Comparison of ENCODE assay signal across 1 cellular context in genomic region chr17:76523084-76524037, GRCh38.
TF ChIP-seq lines count a peak whose summit lies in the region.

No MANE protein-coding gene starts in this region.

TF ChIP-seq in HepG2, 621 proteins besides CTCF, POLR2A, EP300 and RAD21 (continued from another document and continues in another):
- 0 out of 2 replicates have a peak, but pooled peaks have one; percentile 13 for TF ChIP-seq NR2C2 (CRISPR knock-in tag; IDR thresholded peaks at IDR 0.05; ENCODE audit: borderline replicate concordance)
- TF ChIP-seq NFRKB (IDR thresholded peaks at IDR 0.05): no peak
- no peak for TF ChIP-seq ARID3A (IDR thresholded peaks at IDR 0.05; ENCODE audit: low read depth, low read length)
- no peak for TF ChIP-seq ZBTB43 (CRISPR knock-in tag; conservative IDR thresholded peaks at IDR 0.05)
- TF ChIP-seq JUN (CRISPR knock-in tag; IDR thresholded peaks at IDR 0.05): no peak
- TF ChIP-seq ZNF605 (CRISPR knock-in tag; IDR thresholded peaks at IDR 0.05): no peak
- 0 out of 2 replicates have a peak, but pooled peaks have one; percentile 47 for TF ChIP-seq HBP1 (CRISPR knock-in tag; IDR thresholded peaks at IDR 0.05; ENCODE audit: low read depth)
- no peak for TF ChIP-seq ZNF24 (IDR thresholded peaks at IDR 0.05)
- peak; percentile 59; the same call in 1 of the 2 replicates for TF ChIP-seq FOXK1 (CRISPR knock-in tag; IDR thresholded peaks at IDR 0.05; ENCODE audit: borderline replicate concordance, low read depth)
- TF ChIP-seq E2F1 (CRISPR knock-in tag; IDR thresholded peaks at IDR 0.05): no peak
- TF ChIP-seq ZNF329 (CRISPR knock-in tag; IDR thresholded peaks at IDR 0.05; ENCODE audit: low read depth): no peak
- TF ChIP-seq MIXL1 (CRISPR knock-in tag; IDR thresholded peaks at IDR 0.05): peak; percentile 51; the same call in 1 of the 2 replicates
- no peak for TF ChIP-seq ZNF282 (IDR thresholded peaks at IDR 0.05; ENCODE audit: partially characterized antibody)
- no peak for TF ChIP-seq PAF1 (CRISPR knock-in tag; IDR thresholded peaks at IDR 0.05)
- TF ChIP-seq ELF3 (CRISPR knock-in tag; IDR thresholded peaks at IDR 0.05): peak; percentile 41; the same call in 1 of the 2 replicates
- TF ChIP-seq ZNF446 (CRISPR knock-in tag; IDR thresholded peaks at IDR 0.05): no peak
- no peak for TF ChIP-seq PCBP1 (IDR thresholded peaks at IDR 0.05; ENCODE audit: borderline replicate concordance, low read depth, low read length)
- TF ChIP-seq ZNF768 (CRISPR knock-in tag; IDR thresholded peaks at IDR 0.05): peak; percentile 82
- peak; percentile 89 for TF ChIP-seq NFKBIZ (CRISPR knock-in tag; IDR thresholded peaks at IDR 0.05)
- peak; percentile 81 for TF ChIP-seq AGO1 (IDR thresholded peaks at IDR 0.05; ENCODE audit: low read depth, low read length, poor library complexity, severe bottlenecking)
- TF ChIP-seq KAT7 (CRISPR knock-in tag; IDR thresholded peaks at IDR 0.05; ENCODE audit: borderline replicate concordance): peak; percentile 55; the same call in 1 of the 2 replicates
- peak; percentile 59; the same call in 1 of the 2 replicates for TF ChIP-seq ZNF839 (CRISPR knock-in tag; IDR thresholded peaks at IDR 0.05; ENCODE audit: borderline replicate concordance)
- no peak for TF ChIP-seq GLI4 (CRISPR knock-in tag; IDR thresholded peaks at IDR 0.05; ENCODE audit: borderline replicate concordance)
- TF ChIP-seq ZNF629 (CRISPR knock-in tag; conservative IDR thresholded peaks at IDR 0.05): 0 out of 2 replicates have a peak, but pooled peaks have one; percentile 12
- TF ChIP-seq ZSCAN5A (CRISPR knock-in tag; IDR thresholded peaks at IDR 0.05; ENCODE audit: borderline replicate concordance): no peak
- TF ChIP-seq BCLAF1 (IDR thresholded peaks at IDR 0.05): no peak
- TF ChIP-seq AKNA (CRISPR knock-in tag; IDR thresholded peaks at IDR 0.05; ENCODE audit: borderline replicate concordance): no peak
- TF ChIP-seq SALL1 (CRISPR knock-in tag; IDR thresholded peaks at IDR 0.05): peak; percentile 75
- peak; percentile 85; the same call in 1 of the 2 replicates for TF ChIP-seq ZFP91 (CRISPR knock-in tag; IDR thresholded peaks at IDR 0.05; ENCODE audit: borderline replicate concordance)
- no peak for TF ChIP-seq ELK4 (CRISPR knock-in tag; IDR thresholded peaks at IDR 0.05; ENCODE audit: borderline replicate concordance)
- no peak for TF ChIP-seq ZNF333 (CRISPR knock-in tag; IDR thresholded peaks at IDR 0.05; ENCODE audit: borderline replicate concordance)
- no peak for TF ChIP-seq FUBP1 (CRISPR knock-in tag; IDR thresholded peaks at IDR 0.05; ENCODE audit: borderline replicate concordance)
- 0 out of 2 replicates have a peak, but pooled peaks have one; percentile 10 for TF ChIP-seq ZNF367 (CRISPR knock-in tag; IDR thresholded peaks at IDR 0.05; ENCODE audit: borderline replicate concordance)
- no peak for TF ChIP-seq ZNF780A (CRISPR knock-in tag; IDR thresholded peaks at IDR 0.05)
- 0 out of 2 replicates have a peak, but pooled peaks have one; percentile 58 for TF ChIP-seq TMF1 (CRISPR knock-in tag; IDR thresholded peaks at IDR 0.05; ENCODE audit: low read depth)
- peak; percentile 52; the same call in 1 of the 2 replicates for TF ChIP-seq MXD1 (CRISPR knock-in tag; IDR thresholded peaks at IDR 0.05)
